ENCODE assay signal across 12 cellular contexts in genomic region chr11:109123811-109124787, GRCh38.
DNase-seq lines count a peak whose midpoint lies in the region; ATAC-seq and TF ChIP-seq lines count a peak whose summit lies in the region.
"Had no signal": no experiment of that assay in that cellular context is flagged by ENCODE, and none has a peak within 500 bp of the region (broad histone marks: within the 10 kb centered on the region; RNA-seq: fewer than 3 reads in every experiment).

No MANE protein-coding gene starts in this region.

- 55% methylated on average over 11 of the region's 11 CpGs for WGBS in suprapubic skin

- POLR2A ChIA-PET in CD4-positive, alpha-beta memory T cell (lab: Charles Lee; ENCODE audit: partially characterized antibody): no interaction called here

- H3K36me3 ChIP-seq in CD4-positive, alpha-beta memory T cell (ENCODE audit: insufficient read depth, low read length): no peaks in the 10 kb centered on the region
- H3K36me3 ChIP-seq in suprapubic skin: no peaks in the 10 kb centered on the region

- no peak for ATAC-seq in HG03432 (IDR thresholded peaks at IDR 0.05; ENCODE audit: unreplicated experiment)
- ATAC-seq: stimulated activated effector memory CD8-positive, alpha-beta T cell treated with anti-CD3 and anti-CD28 coated beads, Interleukin-12 subunit alpha, Interleukin-12 subunit beta, amount 100 ng/mL, for 72 hours had no signal

- H3K4me3 Mint-ChIP-seq in CD4-positive, alpha-beta memory T cell: no peak overlapping the region
- H3K4me3 Mint-ChIP-seq: CD14-positive monocyte; stimulated activated effector memory CD8-positive, alpha-beta T cell treated with anti-CD3 and anti-CD28 coated beads, Interleukin-12 subunit alpha, Interleukin-12 subunit beta, amount 100 ng/mL, for 72 hours; T-helper 2 cell treated with Interferon-gamma antibody and Interleukin-4, amounts not matched to agents 5 μg/mL and 100 μg/mL, for 36 hours had no signal

- no peak for TF ChIP-seq POLR2A in suprapubic skin (IDR thresholded peaks at IDR 0.05)

- H3K4me3 ChIP-seq in AG10803 (ENCODE audit: low read length) (no peak overlapping the region), coronary artery (peak overlapping the region; percentile 3), suprapubic skin (no peak overlapping the region)
- no peak overlapping the region for H3K4me3 ChIP-seq in CD4-positive, alpha-beta memory T cell (ENCODE audit: low read length in 2 of 2)

- no peaks in the 10 kb centered on the region for H3K36me3 Mint-ChIP-seq in CD4-positive, alpha-beta memory T cell
- H3K36me3 Mint-ChIP-seq: CD14-positive monocyte; stimulated activated effector memory CD8-positive, alpha-beta T cell treated with anti-CD3 and anti-CD28 coated beads, Interleukin-12 subunit alpha, Interleukin-12 subunit beta, amount 100 ng/mL, for 72 hours had no signal

- CTCF ChIA-PET in CD4-positive, alpha-beta memory T cell (lab: Charles Lee; ENCODE audit: partially characterized antibody): no interaction called here

- no peaks in the 10 kb centered on the region for H3K4me1 ChIP-seq in CD4-positive, alpha-beta memory T cell (ENCODE audit: insufficient read depth, low read length)
- H3K4me1 ChIP-seq in suprapubic skin: no peaks in the 10 kb centered on the region

- no peaks in the 10 kb centered on the region for H3K27me3 ChIP-seq in CD4-positive, alpha-beta memory T cell (ENCODE audit: insufficient read depth, low read length)
- no peaks in the 10 kb centered on the region for H3K27me3 ChIP-seq in suprapubic skin

- H3K27ac ChIP-seq in coronary artery (no peak overlapping the region), suprapubic skin (no peak overlapping the region)
- no peak overlapping the region for H3K27ac ChIP-seq in CD4-positive, alpha-beta memory T cell (ENCODE audit: low read depth, low read length)

- TF ChIP-seq CTCF in AG10803 (conservative IDR thresholded peaks at IDR 0.05; ENCODE audit: low read length) (no peak), coronary artery (IDR thresholded peaks at IDR 0.05) (no peak), suprapubic skin (IDR thresholded peaks at IDR 0.05) (no peak)

- no peaks in the 10 kb centered on the region for H3K27me3 Mint-ChIP-seq in CD4-positive, alpha-beta memory T cell

- no peak overlapping the region for H3K27ac Mint-ChIP-seq in CD4-positive, alpha-beta memory T cell
- H3K27ac Mint-ChIP-seq: CD14-positive monocyte; stimulated activated effector memory CD8-positive, alpha-beta T cell treated with anti-CD3 and anti-CD28 coated beads, Interleukin-12 subunit alpha, Interleukin-12 subunit beta, amount 100 ng/mL, for 72 hours; T-helper 2 cell treated with Interferon-gamma antibody and Interleukin-4, amounts not matched to agents 5 μg/mL and 100 μg/mL, for 36 hours had no signal

- H3K9me3 ChIP-seq in CD4-positive, alpha-beta memory T cell (ENCODE audit: control insufficient read depth in 1 of 2, low read length in 2 of 2): no peaks in the 10 kb centered on the region
- no peaks in the 10 kb centered on the region for H3K9me3 ChIP-seq in suprapubic skin

- intact Hi-C loops in CD4-positive, alpha-beta memory T cell (cut with micrococcal nuclease): no loop called here

- no peaks in the 10 kb centered on the region for H3K4me1 Mint-ChIP-seq in CD4-positive, alpha-beta memory T cell
- H3K4me1 Mint-ChIP-seq: CD14-positive monocyte; stimulated activated effector memory CD8-positive, alpha-beta T cell treated with anti-CD3 and anti-CD28 coated beads, Interleukin-12 subunit alpha, Interleukin-12 subunit beta, amount 100 ng/mL, for 72 hours had no signal

- DNase-seq in AG10803 (ENCODE audit: low read depth) (peak; percentile 52), NCI-H128 (lab: John Stamatoyannopoulos, UW; ENCODE audit: unreplicated experiment) (peak; percentile 40), coronary artery (ENCODE audit: low spot score) (no peak), mucosa of gallbladder (ENCODE audit: low spot score) (peak; percentile 12), suprapubic skin (ENCODE audit: low spot score in 2 of 2) (no peak), NCI-H2196 treated with DMSO at 0.1 percent for 48 hours (lab: John Stamatoyannopoulos, UW; ENCODE audit: unreplicated experiment) (no peak)
- DNase-seq in CD4-positive, alpha-beta memory T cell: no peak
- DNase-seq: activated CD8-positive, alpha-beta memory T cell treated with anti-CD3 and anti-CD28 coated beads, Interleukin-2, amount 50 U/mL, for 48 hours had no signal

- TF ChIP-seq EP300 in suprapubic skin (IDR thresholded peaks at IDR 0.05): no peak

- H3K9me3 Mint-ChIP-seq in CD4-positive, alpha-beta memory T cell: no peaks in the 10 kb centered on the region
- H3K9me3 Mint-ChIP-seq: stimulated activated effector memory CD8-positive, alpha-beta T cell treated with anti-CD3 and anti-CD28 coated beads, Interleukin-12 subunit alpha, Interleukin-12 subunit beta, amount 100 ng/mL, for 72 hours; T-helper 2 cell treated with Interferon-gamma antibody and Interleukin-4, amounts not matched to agents 5 μg/mL and 100 μg/mL, for 36 hours had no signal

Comparison
In these comparisons a context has a peak if more than half of its experiments do, and no peak if none do; other contexts are left out.
1. DNase-seq: peak in AG10803 (single experiment), NCI-H128 (single experiment) and mucosa of gallbladder (single experiment); none in coronary artery (single experiment), CD4-positive, alpha-beta memory T cell (0 of 5), suprapubic skin (0 of 2) and NCI-H2196 treated with DMSO at 0.1 percent for 48 hours (single experiment).